ENCODE assay signal across 8 cellular contexts in genomic region chr3:43893721-43894120, GRCh38.
DNase-seq lines count a peak whose midpoint lies in the region; ATAC-seq and TF ChIP-seq lines count a peak whose summit lies in the region.

No MANE protein-coding gene starts in this region.

- DNase-seq in heart left ventricle = no peak
- no peak for DNase-seq in cardiac septum (ENCODE audit: low spot score)
- peak; percentile 44 for DNase-seq in adipocyte (ENCODE audit: low read depth)
- DNase-seq in right lobe of liver = no peak
- no peak for DNase-seq in upper lobe of left lung
- no peak for DNase-seq in ecto neural progenitor cell (ENCODE audit: low spot score)
- DNase-seq in ACHN = no peak
- no peak for DNase-seq in NCI-H187 (lab: John Stamatoyannopoulos, UW)

- H3K9me3 ChIP-seq in heart left ventricle (no peaks in the 10 kb centered on the region), adipocyte (ENCODE audit: control insufficient read depth, low read length) (peaks cover 14% of the 10 kb centered on the region), right lobe of liver (no peaks in the 10 kb centered on the region), upper lobe of left lung (no peaks in the 10 kb centered on the region)

- H3K4me3 ChIP-seq in heart left ventricle (peak overlapping the region; percentile 32 to 60 (median 48)), adipocyte (ENCODE audit: low read length) (peak overlapping the region; percentile 81), right lobe of liver (peak overlapping the region in 2 of 3 donors; percentile 28 to 31), upper lobe of left lung (peak overlapping the region in 3 of 4 donors; percentile 38 to 54 (median 45))

- H3K4me1 ChIP-seq in heart left ventricle (peaks cover 0 to 14% (median 8%) of the 10 kb centered on the region in 12 donors), adipocyte (ENCODE audit: control insufficient read depth, insufficient read depth, low read length) (peaks cover 11% of the 10 kb centered on the region), right lobe of liver (peaks cover 0 to 8% (median 0%) of the 10 kb centered on the region in 4 donors), upper lobe of left lung (peaks cover 11 to 14% (median 12%) of the 10 kb centered on the region in 4 donors)

- ATAC-seq in heart left ventricle (peak in 1 of 4 donors; percentile 21), right lobe of liver (no peak), upper lobe of left lung (ENCODE audit: low FRiP score in 2 of 2) (no peak)

- in situ Hi-C loops in ACHN (cut with HindIII; ENCODE audit: low pct_ligation_motif_present, low pct_unique_long_range_greater_than_20kb, low sequenced_read_pairs) = no loop called here

- H3K36me3 ChIP-seq in heart left ventricle (no peaks in the 10 kb centered on the region), adipocyte (ENCODE audit: control insufficient read depth, insufficient read depth, low read length, severe bottlenecking) (no peaks in the 10 kb centered on the region), right lobe of liver (no peaks in the 10 kb centered on the region), upper lobe of left lung (no peaks in the 10 kb centered on the region)

- intact Hi-C loops in heart left ventricle (cut with DNase I) (no loop called here), cardiac septum (cut with DNase I) (no loop called here), right lobe of liver (cut with DNase I) (no loop called here)

- WGBS in heart left ventricle, 4 donors = 12 to 25% (median 15%) methylated on average over 14 of the region's 14 CpGs
- WGBS in right lobe of liver (ENCODE audit: insufficient coverage, low coverage, low lambda C conversion rate, missing lambda C conversion rate) = 19% methylated on average over 12 of the region's 14 CpGs
- 22 to 27% methylated on average over 7 to 14 of the region's 14 CpGs for WGBS in upper lobe of left lung, 2 donors

- H3K9ac ChIP-seq in adipocyte (ENCODE audit: low read length) = peak overlapping the region; percentile 82

- TF ChIP-seq POLR2A in heart left ventricle (IDR thresholded peaks at IDR 0.05) (no peak), right lobe of liver (IDR thresholded peaks at IDR 0.05) (no peak), upper lobe of left lung (IDR thresholded peaks at IDR 0.05) (no peak)

- TF ChIP-seq CTCF in heart left ventricle (IDR thresholded peaks at IDR 0.05) = no peak
- TF ChIP-seq CTCF in right lobe of liver (IDR thresholded peaks at IDR 0.05) = no peak
- TF ChIP-seq CTCF in upper lobe of left lung (IDR thresholded peaks at IDR 0.05) = no peak

- H3K27me3 ChIP-seq in heart left ventricle (peaks cover 0 to 37% (median 7%) of the 10 kb centered on the region in 9 donors), adipocyte (replicated peaks; ENCODE audit: control insufficient read depth, insufficient read depth, low read length) (no peaks in the 10 kb centered on the region), right lobe of liver (peaks cover 0 to 2% of the 10 kb centered on the region in 2 donors), upper lobe of left lung (peaks cover 0 to 6% (median 0%) of the 10 kb centered on the region in 4 donors)

- H3K27ac ChIP-seq in heart left ventricle (no peak overlapping the region), right lobe of liver (no peak overlapping the region), upper lobe of left lung (no peak overlapping the region)

- no peak for TF ChIP-seq EP300 in upper lobe of left lung (IDR thresholded peaks at IDR 0.05)

Comparison
In these comparisons a context has a peak if more than half of its experiments do, and no peak if none do; other contexts are left out.
1. H3K4me3 ChIP-seq: peak in every context shown above with its lines; median percentile 81 in adipocyte; 48 in heart left ventricle; 45 in upper lobe of left lung; 30 in right lobe of liver.